26 cellular contexts compared by ENCODE assay signal in the genomic region with DNA sequence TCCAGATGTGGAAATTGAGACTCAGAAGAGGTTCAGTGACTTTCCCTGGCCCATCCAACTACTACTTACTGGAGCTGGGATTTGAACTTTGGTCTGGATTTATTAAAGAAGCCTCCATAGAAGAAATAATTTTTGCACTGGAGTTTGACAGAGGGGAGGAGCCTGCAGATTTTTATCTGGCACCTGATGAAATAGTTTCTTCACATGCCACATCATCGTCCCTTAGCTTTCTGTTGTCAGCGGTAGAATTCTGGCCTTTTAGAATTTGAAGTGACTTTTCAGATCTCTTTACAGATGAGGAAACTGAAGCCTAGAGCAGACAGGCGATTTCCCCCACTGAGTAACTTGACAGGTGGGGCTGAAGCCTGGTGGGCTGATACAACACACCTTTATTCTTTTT.
"Had no signal": no experiment of that assay in that cellular context is flagged by ENCODE, and none has a peak within 500 bp of the region (broad histone marks: within the 10 kb centered on the region; RNA-seq: fewer than 3 reads in every experiment).

No MANE protein-coding gene starts in this region.

- H3K27ac ChIP-seq: epithelial cell of prostate, left ventricle myocardium inferior, lower lobe of right lung had no signal

- H3K36me3 ChIP-seq: esophagus squamous epithelium, heart right ventricle, left ventricle myocardium inferior, lower lobe of right lung, prostate gland, right atrium auricular region, sigmoid colon, stomach had no signal

- H3K4me3 ChIP-seq: esophagus squamous epithelium, heart right ventricle, left ventricle myocardium inferior, lower lobe of right lung, prostate gland, right atrium auricular region, sigmoid colon, stomach, testis had no signal

- H3K9me3 ChIP-seq: esophagus squamous epithelium, heart right ventricle, left ventricle myocardium inferior, lower lobe of right lung, prostate gland, right atrium auricular region, sigmoid colon, stomach, testis had no signal

- H3K27me3 ChIP-seq: esophagus squamous epithelium, heart right ventricle, right atrium auricular region, sigmoid colon, stomach, testis had no signal

- FAIRE-seq: islet of Langerhans had no signal

- ATAC-seq: heart right ventricle; left cardiac atrium; lower lobe of right lung; naive thymus-derived CD8-positive, alpha-beta T cell had no signal

- DNase-seq: cerebellar nuclear complex; effector CD8-positive, alpha-beta T cell; endodermal cell; esophagus squamous epithelium; foreskin melanocyte; glutamatergic neuron; heart right ventricle; hippocampal formation; left cardiac atrium; left ventricle myocardium inferior; lower lobe of right lung; naive thymus-derived CD8-positive, alpha-beta T cell; nephron progenitor cell; nucleus accumbens; sigmoid colon; stimulated activated CD4-positive, alpha-beta T cell treated with anti-CD3 and anti-CD28 coated beads, Interleukin-2, amount 100 ng/mL, for 24 hours; stimulated activated CD4-positive, alpha-beta T cell treated with anti-CD3 and anti-CD28 coated beads, Interleukin-4, amount 100 ng/mL, for 24 hours; stimulated activated naive CD4-positive, alpha-beta T cell treated with Interleukin-2 at 50 U/mL for 16 hours; stomach; substantia nigra; testis; trophoblast cell had no signal
